1 cellular context compared by ENCODE assay signal in the genomic region with DNA sequence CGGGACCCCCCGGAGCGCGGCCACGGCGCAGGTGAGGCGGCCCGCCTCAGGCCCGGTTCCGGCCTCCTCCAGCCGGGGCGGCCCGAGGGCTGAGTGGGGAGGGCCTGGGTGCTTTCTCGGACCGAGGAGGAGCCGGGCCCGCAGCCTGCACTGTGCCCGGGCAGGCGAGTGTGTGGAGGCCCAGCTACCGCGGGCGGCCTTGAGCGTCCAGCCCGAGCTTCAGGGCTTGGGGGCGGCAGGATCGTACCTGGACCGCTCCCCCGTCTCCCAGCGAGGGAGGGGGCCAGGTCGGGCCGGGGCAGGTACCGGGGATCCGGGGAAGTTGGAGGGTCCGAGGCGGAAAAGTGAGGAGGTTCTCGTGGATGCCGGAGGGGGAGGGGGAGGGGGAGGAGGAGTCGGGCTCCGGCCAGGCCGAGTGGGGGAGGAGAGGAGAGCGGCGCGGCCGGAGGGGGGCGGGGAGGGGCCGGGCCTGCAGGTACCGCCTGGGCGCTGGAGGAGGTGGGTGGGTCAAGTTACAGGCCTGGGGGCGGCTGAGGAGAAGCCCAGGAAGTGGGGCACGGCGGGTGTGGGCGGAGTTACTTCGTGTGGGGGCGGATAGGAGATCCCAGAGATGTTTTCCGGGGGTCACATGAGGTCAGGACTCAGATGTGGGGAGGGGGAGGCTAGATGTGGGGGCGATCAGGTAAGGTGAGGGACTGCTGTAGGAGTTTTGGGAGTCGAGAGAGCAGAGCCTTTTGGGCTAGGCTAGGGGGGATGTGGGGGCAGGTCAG.
TF ChIP-seq lines count a peak whose summit lies in the region.

No MANE protein-coding gene starts in this region.

TF ChIP-seq in K562, 482 proteins besides CTCF, POLR2A, EP300 and RAD21 (continued from another document and continues in another):
- TF ChIP-seq, protein P1, sequence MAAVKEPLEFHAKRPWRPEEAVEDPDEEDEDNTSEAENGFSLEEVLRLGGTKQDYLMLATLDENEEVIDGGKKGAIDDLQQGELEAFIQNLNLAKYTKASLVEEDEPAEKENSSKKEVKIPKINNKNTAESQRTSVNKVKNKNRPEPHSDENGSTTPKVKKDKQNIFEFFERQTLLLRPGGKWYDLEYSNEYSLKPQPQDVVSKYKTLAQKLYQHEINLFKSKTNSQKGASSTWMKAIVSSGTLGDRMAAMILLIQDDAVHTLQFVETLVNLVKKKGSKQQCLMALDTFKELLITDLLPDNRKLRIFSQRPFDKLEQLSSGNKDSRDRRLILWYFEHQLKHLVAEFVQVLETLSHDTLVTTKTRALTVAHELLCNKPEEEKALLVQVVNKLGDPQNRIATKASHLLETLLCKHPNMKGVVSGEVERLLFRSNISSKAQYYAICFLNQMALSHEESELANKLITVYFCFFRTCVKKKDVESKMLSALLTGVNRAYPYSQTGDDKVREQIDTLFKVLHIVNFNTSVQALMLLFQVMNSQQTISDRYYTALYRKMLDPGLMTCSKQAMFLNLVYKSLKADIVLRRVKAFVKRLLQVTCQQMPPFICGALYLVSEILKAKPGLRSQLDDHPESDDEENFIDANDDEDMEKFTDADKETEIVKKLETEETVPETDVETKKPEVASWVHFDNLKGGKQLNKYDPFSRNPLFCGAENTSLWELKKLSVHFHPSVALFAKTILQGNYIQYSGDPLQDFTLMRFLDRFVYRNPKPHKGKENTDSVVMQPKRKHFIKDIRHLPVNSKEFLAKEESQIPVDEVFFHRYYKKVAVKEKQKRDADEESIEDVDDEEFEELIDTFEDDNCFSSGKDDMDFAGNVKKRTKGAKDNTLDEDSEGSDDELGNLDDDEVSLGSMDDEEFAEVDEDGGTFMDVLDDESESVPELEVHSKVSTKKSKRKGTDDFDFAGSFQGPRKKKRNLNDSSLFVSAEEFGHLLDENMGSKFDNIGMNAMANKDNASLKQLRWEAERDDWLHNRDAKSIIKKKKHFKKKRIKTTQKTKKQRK (IDR thresholded peaks at IDR 0.05; ENCODE audit: borderline replicate concordance, low read depth, low read length), result no peak
- TF ChIP-seq ZBTB2 (IDR thresholded peaks at IDR 0.05), result no peak; the same call in 1 of the 2 replicates
- TF ChIP-seq ZNF551 (CRISPR knock-in tag; IDR thresholded peaks at IDR 0.05), result no peak
- TF ChIP-seq ERF (CRISPR knock-in tag; IDR thresholded peaks at IDR 0.05), result no peak
- TF ChIP-seq XRCC3 (IDR thresholded peaks at IDR 0.05), result no peak
- 0 out of 2 replicates have a peak, but pooled peaks have one; percentile 30 for TF ChIP-seq OTX1 (CRISPR knock-in tag; IDR thresholded peaks at IDR 0.05)
- TF ChIP-seq ATF1 (CRISPR knock-in tag; IDR thresholded peaks at IDR 0.05), result no peak
- TF ChIP-seq ATF1 (tag; IDR thresholded peaks at IDR 0.05), result no peak
- peak; percentile 81 for TF ChIP-seq RNF2 (IDR thresholded peaks at IDR 0.05)
- TF ChIP-seq MECOM (CRISPR knock-in tag; IDR thresholded peaks at IDR 0.05), result no peak
- no peak for TF ChIP-seq POU5F1 (IDR thresholded peaks at IDR 0.05; ENCODE audit: borderline replicate concordance, low read depth, low read length, partially characterized antibody)
- TF ChIP-seq ZNF3 (CRISPR knock-in tag; IDR thresholded peaks at IDR 0.05), result no peak
- TF ChIP-seq, protein P2, sequence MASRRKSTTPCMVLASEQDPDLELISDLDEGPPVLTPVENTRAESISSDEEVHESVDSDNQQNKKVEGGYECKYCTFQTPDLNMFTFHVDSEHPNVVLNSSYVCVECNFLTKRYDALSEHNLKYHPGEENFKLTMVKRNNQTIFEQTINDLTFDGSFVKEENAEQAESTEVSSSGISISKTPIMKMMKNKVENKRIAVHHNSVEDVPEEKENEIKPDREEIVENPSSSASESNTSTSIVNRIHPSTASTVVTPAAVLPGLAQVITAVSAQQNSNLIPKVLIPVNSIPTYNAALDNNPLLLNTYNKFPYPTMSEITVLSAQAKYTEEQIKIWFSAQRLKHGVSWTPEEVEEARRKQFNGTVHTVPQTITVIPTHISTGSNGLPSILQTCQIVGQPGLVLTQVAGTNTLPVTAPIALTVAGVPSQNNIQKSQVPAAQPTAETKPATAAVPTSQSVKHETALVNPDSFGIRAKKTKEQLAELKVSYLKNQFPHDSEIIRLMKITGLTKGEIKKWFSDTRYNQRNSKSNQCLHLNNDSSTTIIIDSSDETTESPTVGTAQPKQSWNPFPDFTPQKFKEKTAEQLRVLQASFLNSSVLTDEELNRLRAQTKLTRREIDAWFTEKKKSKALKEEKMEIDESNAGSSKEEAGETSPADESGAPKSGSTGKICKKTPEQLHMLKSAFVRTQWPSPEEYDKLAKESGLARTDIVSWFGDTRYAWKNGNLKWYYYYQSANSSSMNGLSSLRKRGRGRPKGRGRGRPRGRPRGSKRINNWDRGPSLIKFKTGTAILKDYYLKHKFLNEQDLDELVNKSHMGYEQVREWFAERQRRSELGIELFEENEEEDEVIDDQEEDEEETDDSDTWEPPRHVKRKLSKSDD (conservative IDR thresholded peaks at IDR 0.05; ENCODE audit: low read length), result no peak
- TF ChIP-seq ARHGAP35 (IDR thresholded peaks at IDR 0.05; ENCODE audit: partially characterized antibody), result no peak
- TF ChIP-seq ZC3H8 (IDR thresholded peaks at IDR 0.05), result no peak
- TF ChIP-seq SLC30A9 (CRISPR knock-in tag; IDR thresholded peaks at IDR 0.05), result no peak
- TF ChIP-seq STAT5B (CRISPR knock-in tag; IDR thresholded peaks at IDR 0.05), result no peak
- TF ChIP-seq, protein P3, sequence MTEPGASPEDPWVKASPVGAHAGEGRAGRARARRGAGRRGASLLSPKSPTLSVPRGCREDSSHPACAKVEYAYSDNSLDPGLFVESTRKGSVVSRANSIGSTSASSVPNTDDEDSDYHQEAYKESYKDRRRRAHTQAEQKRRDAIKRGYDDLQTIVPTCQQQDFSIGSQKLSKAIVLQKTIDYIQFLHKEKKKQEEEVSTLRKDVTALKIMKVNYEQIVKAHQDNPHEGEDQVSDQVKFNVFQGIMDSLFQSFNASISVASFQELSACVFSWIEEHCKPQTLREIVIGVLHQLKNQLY (CRISPR knock-in tag; conservative IDR thresholded peaks at IDR 0.05), result no peak
- TF ChIP-seq NR2F6 (CRISPR knock-in tag; IDR thresholded peaks at IDR 0.05), result no peak
- TF ChIP-seq, protein P4, sequence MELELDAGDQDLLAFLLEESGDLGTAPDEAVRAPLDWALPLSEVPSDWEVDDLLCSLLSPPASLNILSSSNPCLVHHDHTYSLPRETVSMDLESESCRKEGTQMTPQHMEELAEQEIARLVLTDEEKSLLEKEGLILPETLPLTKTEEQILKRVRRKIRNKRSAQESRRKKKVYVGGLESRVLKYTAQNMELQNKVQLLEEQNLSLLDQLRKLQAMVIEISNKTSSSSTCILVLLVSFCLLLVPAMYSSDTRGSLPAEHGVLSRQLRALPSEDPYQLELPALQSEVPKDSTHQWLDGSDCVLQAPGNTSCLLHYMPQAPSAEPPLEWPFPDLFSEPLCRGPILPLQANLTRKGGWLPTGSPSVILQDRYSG (tag; conservative IDR thresholded peaks at IDR 0.05; ENCODE audit: low read depth), result no peak
- no peak for TF ChIP-seq FUS (optimal IDR thresholded peaks at IDR 0.05; ENCODE audit: low read depth, low read length)
- no peak for TF ChIP-seq ZNF280B (CRISPR knock-in tag; IDR thresholded peaks at IDR 0.05)
- TF ChIP-seq CHD7 (IDR thresholded peaks at IDR 0.05; ENCODE audit: low read depth, low read length), result no peak
- peak; percentile 67 for TF ChIP-seq POLR2G (IDR thresholded peaks at IDR 0.05; ENCODE audit: low read depth, low read length)
- 0 out of 2 replicates have a peak, but pooled peaks have one; percentile 24 for TF ChIP-seq ZSCAN29 (IDR thresholded peaks at IDR 0.05)
- TF ChIP-seq ZNF133 (CRISPR knock-in tag; IDR thresholded peaks at IDR 0.05), result no peak
- no peak for TF ChIP-seq PRPF4 (IDR thresholded peaks at IDR 0.05; ENCODE audit: insufficient read depth, low read depth, low read length, poor library complexity, severe bottlenecking)
- no peak for TF ChIP-seq MXI1 (IDR thresholded peaks at IDR 0.05; ENCODE audit: low read depth, low read length)
- TF ChIP-seq, protein P5, sequence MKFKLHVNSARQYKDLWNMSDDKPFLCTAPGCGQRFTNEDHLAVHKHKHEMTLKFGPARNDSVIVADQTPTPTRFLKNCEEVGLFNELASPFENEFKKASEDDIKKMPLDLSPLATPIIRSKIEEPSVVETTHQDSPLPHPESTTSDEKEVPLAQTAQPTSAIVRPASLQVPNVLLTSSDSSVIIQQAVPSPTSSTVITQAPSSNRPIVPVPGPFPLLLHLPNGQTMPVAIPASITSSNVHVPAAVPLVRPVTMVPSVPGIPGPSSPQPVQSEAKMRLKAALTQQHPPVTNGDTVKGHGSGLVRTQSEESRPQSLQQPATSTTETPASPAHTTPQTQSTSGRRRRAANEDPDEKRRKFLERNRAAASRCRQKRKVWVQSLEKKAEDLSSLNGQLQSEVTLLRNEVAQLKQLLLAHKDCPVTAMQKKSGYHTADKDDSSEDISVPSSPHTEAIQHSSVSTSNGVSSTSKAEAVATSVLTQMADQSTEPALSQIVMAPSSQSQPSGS (CRISPR knock-in tag; IDR thresholded peaks at IDR 0.05), result no peak
